17 cellular contexts compared by ENCODE assay signal in the genomic region with DNA sequence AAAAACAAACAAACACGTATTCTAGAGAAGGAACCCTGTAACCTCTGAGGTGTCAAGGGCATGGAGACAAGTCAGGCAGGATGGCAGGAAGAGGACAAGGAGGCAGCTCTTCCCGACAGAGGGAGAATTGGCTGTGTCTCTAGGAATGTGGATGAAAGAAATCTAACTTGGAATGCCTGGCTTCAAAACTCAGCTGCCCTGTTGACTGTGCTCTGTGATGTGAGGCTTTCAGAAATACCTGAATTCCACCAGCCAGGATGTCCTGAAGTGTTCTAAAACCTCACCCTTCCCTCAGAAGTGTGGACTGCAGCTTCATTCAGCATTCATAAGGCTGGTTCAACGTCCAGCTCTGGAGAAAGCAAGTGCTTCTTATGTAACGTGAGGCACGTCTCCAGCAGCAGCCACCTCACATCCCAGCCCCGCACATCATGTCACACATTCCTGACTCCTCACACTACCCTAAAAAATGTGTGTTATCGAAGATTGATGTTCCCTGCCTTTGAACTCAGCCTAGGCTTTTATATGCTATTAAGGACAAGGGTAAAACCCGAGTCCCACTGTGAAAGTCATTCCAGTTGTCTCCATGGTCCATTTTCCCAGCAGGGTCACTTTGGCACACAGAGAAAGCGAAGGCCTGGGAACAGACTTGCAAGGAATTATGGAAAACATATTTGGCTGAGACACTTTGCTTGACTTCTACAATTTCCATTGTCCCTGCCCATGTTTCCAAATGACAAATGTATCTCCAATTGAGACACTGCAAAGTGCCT.
DNase-seq lines count a peak whose midpoint lies in the region; ATAC-seq, FAIRE-seq and TF ChIP-seq lines count a peak whose summit lies in the region.
"Had no signal": no experiment of that assay in that cellular context is flagged by ENCODE, and none has a peak within 500 bp of the region (broad histone marks: within the 10 kb centered on the region; RNA-seq: fewer than 3 reads in every experiment).

No MANE protein-coding gene starts in this region.

- H3K36me3 Mint-ChIP-seq in endodermal cell (ENCODE audit: low read depth): no peaks in the 10 kb centered on the region
- peaks cover 13% of the 10 kb centered on the region for H3K36me3 Mint-ChIP-seq in mesothelial cell of epicardium
- H3K36me3 Mint-ChIP-seq: CD14-positive monocyte had no signal

- no peak overlapping the region for H3K27ac ChIP-seq in right cardiac atrium (ENCODE audit: low read length)
- H3K27ac ChIP-seq in endodermal cell (ENCODE audit: low read depth, low read length): peak overlapping the region; percentile 57
- H3K27ac ChIP-seq in aorta (ENCODE audit: low read depth in 1 of 2, low read length in 2 of 2): no peak overlapping the region
- H3K27ac ChIP-seq: left lung, right atrium auricular region had no signal

- H3K9me3 Mint-ChIP-seq in endodermal cell (peaks cover 20% of the 10 kb centered on the region), mesothelial cell of epicardium (peaks cover 23% of the 10 kb centered on the region)

- H3K27me3 Mint-ChIP-seq in endodermal cell (ENCODE audit: insufficient read depth) (no peaks in the 10 kb centered on the region), mesothelial cell of epicardium (ENCODE audit: low read depth) (no peaks in the 10 kb centered on the region)

- no peak for FAIRE-seq in urothelium cell line (lab: Jason Lieb, UNC)
- FAIRE-seq: HepG2 had no signal

- H3K27me3 ChIP-seq in right cardiac atrium (ENCODE audit: control insufficient read depth, insufficient read depth) (no peaks in the 10 kb centered on the region), endodermal cell (ENCODE audit: control insufficient read depth, insufficient read depth, low read length, poor library complexity, severe bottlenecking) (no peaks in the 10 kb centered on the region), aorta (ENCODE audit: control insufficient read depth in 1 of 2, insufficient read depth in 2 of 2, low read length in 1 of 2) (no peaks in the 10 kb centered on the region)
- H3K27me3 ChIP-seq: left lung, right atrium auricular region, SJCRH30 had no signal

- ATAC-seq in right cardiac atrium (peak; percentile 43 to 68), left ventricle myocardium superior (no peak), aorta (ENCODE audit: low FRiP score) (no peak)
- ATAC-seq: HepG2, left lung had no signal

- DNase-seq in right cardiac atrium: peak in 1 of 3 donors; percentile 24
- DNase-seq in left ventricle myocardium superior: no peak
- no peak for DNase-seq in endodermal cell
- no peak for DNase-seq in mesothelial cell of epicardium (ENCODE audit: low spot score in 2 of 2, unreplicated experiment in 2 of 2)
- no peak for DNase-seq in T1000 (lab: John Stamatoyannopoulos, UW)
- DNase-seq in aorta: no peak
- DNase-seq in GM19238 (ENCODE audit: insufficient read length, low spot score): no peak
- DNase-seq in urothelium cell line (ENCODE audit: low spot score): no peak
- DNase-seq: ACHN; activated CD4-positive, alpha-beta T cell treated with anti-CD3 and anti-CD28 coated beads, Interleukin-2, amount 50 U/mL, for 48 hours; activated effector memory CD4-positive, alpha-beta T cell treated with Interleukin-2 at 50 U/mL for 16 hours; left lung had no signal

- H3K4me3 ChIP-seq in right cardiac atrium (ENCODE audit: low read length) (no peak overlapping the region), endodermal cell (ENCODE audit: low read length) (no peak overlapping the region), aorta (ENCODE audit: low read length in 2 of 2) (no peak overlapping the region)
- H3K4me3 ChIP-seq: left lung, right atrium auricular region, SJCRH30 had no signal

- H3K4me1 Mint-ChIP-seq in endodermal cell (peaks cover 8% of the 10 kb centered on the region), mesothelial cell of epicardium (peaks cover 16% of the 10 kb centered on the region)

- no peaks in the 10 kb centered on the region for H3K9me3 ChIP-seq in right cardiac atrium (ENCODE audit: control insufficient read depth, low read length)
- H3K9me3 ChIP-seq in endodermal cell (ENCODE audit: control insufficient read depth, low read length): peaks cover 6% of the 10 kb centered on the region
- peaks cover 2% of the 10 kb centered on the region for H3K9me3 ChIP-seq in aorta (ENCODE audit: control insufficient read depth, low read length)
- H3K9me3 ChIP-seq: right atrium auricular region, SJCRH30 had no signal

- intact Hi-C loops in right cardiac atrium (cut with DNase I): loop anchor here in 1 of 4 donors (10.0 kb wide), 1 partner anchor 96 kb away; no protein-coding TSS in a partner anchor
- intact Hi-C loops in left ventricle myocardium superior (cut with micrococcal nuclease): no loop called here
- intact Hi-C loops in aorta (cut with DNase I): no loop called here

- TF ChIP-seq CTCF in endodermal cell (conservative IDR thresholded peaks at IDR 0.05) (no peak), mesothelial cell of epicardium (IDR thresholded peaks at IDR 0.05; ENCODE audit: unreplicated experiment) (no peak)

- WGBS in right cardiac atrium: 41% methylated on average over 9 of the region's 9 CpGs
- 78 to 88% methylated on average over 9 of the region's 9 CpGs for WGBS in endodermal cell (ENCODE audit: insufficient coverage in 1 of 2, insufficient read length in 1 of 2), 2 experiments
- 56 to 57% methylated on average over 9 of the region's 9 CpGs for WGBS in aorta, 2 donors

- H3K36me3 ChIP-seq in endodermal cell (ENCODE audit: control insufficient read depth, insufficient read depth, low read length): no peaks in the 10 kb centered on the region
- no peaks in the 10 kb centered on the region for H3K36me3 ChIP-seq in aorta (ENCODE audit: control insufficient read depth in 1 of 2, insufficient read depth in 2 of 2, low read length in 1 of 2)
- H3K36me3 ChIP-seq: left lung, right atrium auricular region, SJCRH30 had no signal

- H3K4me1 ChIP-seq in right cardiac atrium (ENCODE audit: control insufficient read depth, insufficient read depth, low read length): no peaks in the 10 kb centered on the region
- H3K4me1 ChIP-seq in endodermal cell (ENCODE audit: control insufficient read depth, insufficient read depth, low read length): no peaks in the 10 kb centered on the region
- no peaks in the 10 kb centered on the region for H3K4me1 ChIP-seq in aorta (ENCODE audit: control insufficient read depth in 1 of 2, insufficient read depth in 2 of 2, low read length in 2 of 2)
- H3K4me1 ChIP-seq: left lung had no signal

- no peak overlapping the region for H3K9ac ChIP-seq in endodermal cell (ENCODE audit: extremely low read depth, low read length, poor library complexity, severe bottlenecking)

- no peak overlapping the region for H3K4me3 Mint-ChIP-seq in endodermal cell
- H3K4me3 Mint-ChIP-seq in mesothelial cell of epicardium: no peak overlapping the region
- H3K4me3 Mint-ChIP-seq: CD14-positive monocyte; dendritic cell treated with granulocyte-macrophage colony-stimulating factor and Interleukin-4, amounts not matched to agents 40 ng/mL and 50 ng/mL, for 4 days had no signal

- no peak overlapping the region for H3K27ac Mint-ChIP-seq in endodermal cell
- peak overlapping the region; percentile 74 for H3K27ac Mint-ChIP-seq in mesothelial cell of epicardium
- H3K27ac Mint-ChIP-seq: dendritic cell treated with granulocyte-macrophage colony-stimulating factor and Interleukin-4, amounts not matched to agents 40 ng/mL and 50 ng/mL, for 4 days had no signal

Comparison
In these comparisons a context has a peak if more than half of its experiments do, and no peak if none do; other contexts are left out.
1. ATAC-seq: peak in right cardiac atrium (2 of 2); none in left ventricle myocardium superior (single experiment) and aorta (single experiment).